In the genomic region with DNA sequence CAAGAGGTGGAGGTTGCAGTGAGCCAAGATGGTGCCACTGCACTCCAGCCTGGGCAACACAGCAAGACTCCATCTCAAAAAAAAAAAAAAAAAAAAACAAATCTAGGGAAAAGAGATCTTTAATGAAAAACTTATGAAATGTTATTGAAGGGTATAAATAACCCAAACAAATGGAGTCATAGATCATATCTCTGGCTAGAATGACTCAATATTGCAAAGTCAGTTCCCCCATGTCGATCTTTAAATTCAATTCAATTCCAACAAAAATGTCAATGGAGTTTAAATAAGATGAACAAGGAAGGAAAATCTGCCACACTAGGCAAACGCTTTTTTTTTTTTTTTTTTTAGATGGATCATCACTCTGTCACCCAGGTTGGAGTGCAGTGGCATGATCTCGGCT, we compare ENCODE assay signal across 37 cellular contexts.
"Had no signal": no experiment of that assay in that cellular context is flagged by ENCODE, and none has a peak within 500 bp of the region (broad histone marks: within the 10 kb centered on the region; RNA-seq: fewer than 3 reads in every experiment).

No MANE protein-coding gene starts in this region.

- H3K36me3 ChIP-seq: adrenal gland, brain microvascular endothelial cell, breast epithelium, WERI-Rb-1 had no signal

- H3K27ac ChIP-seq: adrenal gland, body of pancreas, brain microvascular endothelial cell, breast epithelium, WERI-Rb-1 had no signal

- DNase-seq: activated CD4-positive, alpha-beta memory T cell treated with anti-CD3 and anti-CD28 coated beads for 36 hours; activated CD4-positive, alpha-beta T cell treated with anti-CD3 and anti-CD28 coated beads for 1 hour; activated CD4-positive, alpha-beta T cell treated with anti-CD3 and anti-CD28 coated beads for 36 hours; activated CD4-positive, alpha-beta T cell treated with anti-CD3 and anti-CD28 coated beads, Interleukin-2, amount 10 ng/mL, durations not matched to agents 24 days and 14 days; activated CD4-positive, alpha-beta T cell treated with anti-CD3 and anti-CD28 coated beads, Interleukin-2, amount 50 U/mL, for 1 hour; activated CD4-positive, alpha-beta T cell treated with anti-CD3 and anti-CD28 coated beads, Interleukin-2, amount 50 U/mL, for 4 hours; activated CD4-positive, CD25-positive, alpha-beta regulatory T cell; activated CD8-positive, alpha-beta memory T cell treated with anti-CD3 and anti-CD28 coated beads, Interleukin-2, amount 50 U/mL, for 4 hours; activated CD8-positive, alpha-beta T cell treated with anti-CD3 and anti-CD28 coated beads for 36 hours; activated effector memory CD4-positive, alpha-beta T cell treated with anti-CD3 and anti-CD28 coated beads, Interleukin-2, amount 50 U/mL, for 16 hours; activated gamma-delta T cell treated with Interleukin-2 at 50 U/mL for 16 hours; activated naive CD4-positive, alpha-beta T cell; activated naive CD4-positive, alpha-beta T cell treated with anti-CD3 and anti-CD28 coated beads for 36 hours; activated naive CD4-positive, alpha-beta T cell treated with anti-CD3 and anti-CD28 coated beads, Interleukin-2, amount 50 U/mL, for 16 hours; activated naive CD8-positive, alpha-beta T cell treated with anti-CD3 and anti-CD28 coated beads for 36 hours; activated T-cell treated with anti-CD3 and anti-CD28 coated beads for 4 hours; activated T-cell treated with anti-CD3 and anti-CD28 coated beads, Interleukin-2, amount 50 U/mL, for 1 hour; activated T-cell treated with anti-CD3 and anti-CD28 coated beads, Interleukin-2, amount 50 U/mL, for 4 hours; activated T-cell treated with anti-CD3 and anti-CD28 coated beads, Interleukin-2, amount 50 U/mL, for 72 hours; adrenal gland; amniotic stem cell; aorta; body of pancreas; brain microvascular endothelial cell; central memory CD4-positive, alpha-beta T cell; cerebellar nuclear complex; T-helper 1 cell; T-helper 2 cell; T-helper 9 cell had no signal

- H3K27me3 ChIP-seq: adrenal gland, body of pancreas, brain microvascular endothelial cell, breast epithelium had no signal

- H3K9me3 ChIP-seq: adrenal gland, body of pancreas, breast epithelium had no signal

- ATAC-seq: activated CD4-positive, alpha-beta T cell treated with anti-CD3 and anti-CD28 coated beads for 36 hours; activated CD4-positive, CD25-positive, alpha-beta regulatory T cell treated with anti-CD3 and anti-CD28 coated beads, Interleukin-2, amount 50 U/mL, for 24 hours; activated CD8-positive, alpha-beta T cell treated with anti-CD3 and anti-CD28 coated beads for 36 hours; activated naive CD4-positive, alpha-beta T cell treated with anti-CD3 and anti-CD28 coated beads, Interleukin-2, amount 50 U/mL, for 72 hours; activated T-cell treated with anti-CD3 and anti-CD28 coated beads, Interleukin-2, amount 50 U/mL, for 4 hours; activated T-cell treated with anti-CD3 and anti-CD28 coated beads, Interleukin-2, amount 50 U/mL, for 72 hours; activated T-helper 17 cell treated with anti-CD3 and anti-CD28 coated beads, Interleukin-2, amount 50 U/mL, for 72 hours; body of pancreas; WTC11 had no signal

- H3K4me3 ChIP-seq: adrenal gland, body of pancreas, breast epithelium had no signal

- H3K4me1 ChIP-seq: adrenal gland, body of pancreas, breast epithelium had no signal

- FAIRE-seq: astrocyte, TTC549 had no signal
